Comparison of ENCODE assay signal across 14 cellular contexts in the genomic region with DNA sequence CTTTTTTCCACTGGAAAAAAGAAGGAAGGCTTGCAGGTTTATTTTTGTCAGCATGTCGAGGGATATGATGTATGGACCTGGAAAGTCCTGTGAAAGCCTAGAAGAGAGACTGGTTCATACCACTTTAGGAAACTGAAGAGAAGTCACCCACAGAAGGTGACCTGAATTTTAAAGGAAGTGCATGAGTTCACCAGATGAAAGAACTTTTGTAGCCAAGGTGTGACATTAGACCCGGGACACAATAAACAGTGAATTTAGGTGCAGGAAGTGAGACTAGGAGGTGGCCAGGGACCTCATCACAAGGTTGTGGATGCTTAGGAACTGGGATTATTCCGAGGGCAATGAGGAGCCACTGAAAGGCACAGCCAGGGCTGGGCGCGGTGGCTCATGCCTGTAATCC.
"Had no signal": no experiment of that assay in that cellular context is flagged by ENCODE, and none has a peak within 500 bp of the region (broad histone marks: within the 10 kb centered on the region; RNA-seq: fewer than 3 reads in every experiment).

No MANE protein-coding gene starts in this region.

- DNase-seq: activated CD4-positive, alpha-beta T cell treated with anti-CD3 and anti-CD28 coated beads, Interleukin-2, amount 50 U/mL, for 48 hours; activated T-cell treated with anti-CD3 and anti-CD28 coated beads, Interleukin-2, amount 50 U/mL, for 72 hours; anterior cingulate cortex; dorsolateral prefrontal cortex; left cardiac atrium; mammary epithelial cell; ovary; retina; thyroid gland; uterus had no signal

- H3K4me3 Mint-ChIP-seq: neural crest cell had no signal

- H3K27me3 ChIP-seq: breast epithelium, ovary, thyroid gland, uterus had no signal

- H3K4me1 Mint-ChIP-seq: neural crest cell had no signal

- H3K36me3 ChIP-seq: breast epithelium, esophagus muscularis mucosa, ovary, thyroid gland, uterus had no signal

- ATAC-seq: activated CD4-positive, CD25-positive, alpha-beta regulatory T cell treated with anti-CD3 and anti-CD28 coated beads, Interleukin-2, amount 50 U/mL, for 24 hours; activated T-cell treated with anti-CD3 and anti-CD28 coated beads, Interleukin-2, amount 50 U/mL, for 72 hours; left cardiac atrium had no signal

- H3K4me1 ChIP-seq: breast epithelium had no signal

- H3K9me3 ChIP-seq: esophagus muscularis mucosa, ovary, thyroid gland, uterus had no signal

- H3K27ac Mint-ChIP-seq: activated T-cell treated with anti-CD3 and anti-CD28 coated beads, Interleukin-2, amount 50 U/mL, for 72 hours had no signal

- H3K4me3 ChIP-seq: breast epithelium, dorsolateral prefrontal cortex, esophagus muscularis mucosa, ovary, thyroid gland, uterus had no signal

- H3K27ac ChIP-seq: breast epithelium, dorsolateral prefrontal cortex, esophagus muscularis mucosa, ovary, thyroid gland, uterus had no signal
